Comparison of ENCODE assay signal across 8 cellular contexts in the genomic region with DNA sequence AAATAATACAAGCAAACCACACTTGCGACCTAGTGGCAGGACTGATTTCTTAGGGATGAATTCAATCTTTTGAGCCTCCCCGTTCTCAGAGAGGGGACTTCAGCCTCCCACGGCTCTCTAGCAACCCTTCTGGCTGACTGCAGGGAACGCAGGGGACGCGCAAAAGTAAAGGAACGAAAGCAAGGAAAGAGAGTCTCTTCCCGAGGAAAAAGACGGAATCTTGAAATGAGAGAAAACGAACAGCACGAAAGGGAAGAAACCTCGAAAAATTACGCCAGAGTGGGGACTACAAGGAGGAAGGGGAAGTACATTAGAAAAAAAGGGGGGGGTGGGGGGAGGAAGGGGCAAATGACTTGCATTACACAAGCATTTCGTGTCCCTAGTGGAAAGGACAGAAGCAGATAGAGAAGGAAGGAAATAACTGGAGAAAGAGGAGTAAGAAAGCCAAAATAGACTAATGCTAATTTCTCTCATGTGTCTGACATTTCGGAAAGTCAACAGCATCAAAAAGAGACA. TPM values are rescaled to one million over a fixed set of nuclear protein-coding genes. Genes with fewer than 3 reads are reported as not detected.
A peak's percentile ranks its signal among the peaks of the same experiment; 100 is the strongest.
DNase-seq lines count a peak whose midpoint lies in the region; ATAC-seq and TF ChIP-seq lines count a peak whose summit lies in the region.

No MANE protein-coding gene starts in this region.

- H3K27me3 ChIP-seq in neuronal stem cell (ENCODE audit: control insufficient read depth in 3 of 3, insufficient read depth in 3 of 3, low read depth in 1 of 3, low read length in 3 of 3): no peaks in the 10 kb centered on the region
- H3K27me3 ChIP-seq in uterus: no peaks in the 10 kb centered on the region

- H3K4me1 ChIP-seq in neuronal stem cell (ENCODE audit: control insufficient read depth in 2 of 2, insufficient read depth in 1 of 2, low read depth in 1 of 2, low read length in 2 of 2): peaks cover 2% of the 10 kb centered on the region in 2 donors
- H3K4me1 ChIP-seq in uterus: peaks cover 0 to 13% of the 10 kb centered on the region in 2 donors

- H3K4ac ChIP-seq in neuronal stem cell (ENCODE audit: low read length): no peak overlapping the region

- H3K9me3 ChIP-seq in neuronal stem cell (replicated peaks in 1 of 2; ENCODE audit: control insufficient read depth in 2 of 2, insufficient read depth in 1 of 2, low read depth in 1 of 2, low read length in 2 of 2): no peaks in the 10 kb centered on the region
- H3K9me3 ChIP-seq in uterus: no peaks in the 10 kb centered on the region

- peak overlapping the region; percentile 88 to 91 for H3K27ac Mint-ChIP-seq in activated naive CD4-positive, alpha-beta T cell treated with anti-CD3 and anti-CD28 coated beads, Interleukin-2, amount 50 U/mL, for 72 hours

- H3K4me2 ChIP-seq in neuronal stem cell (ENCODE audit: insufficient read depth, low read length, poor library complexity, severe bottlenecking): peak overlapping the region; percentile 75

- H3K4me3 ChIP-seq in neuronal stem cell (ENCODE audit: low read length in 2 of 2) (peak overlapping the region; percentile 72 to 98), uterus (peak overlapping the region; percentile 69 to 95)

- H3K36me3 ChIP-seq in neuronal stem cell (replicated peaks in 1 of 2; ENCODE audit: control insufficient read depth in 2 of 2, insufficient read depth in 2 of 2, low read length in 2 of 2) (no peaks in the 10 kb centered on the region), uterus (no peaks in the 10 kb centered on the region)

- peak overlapping the region; percentile 93 for H2AFZ ChIP-seq in neuronal stem cell (ENCODE audit: low read length)

- no peak overlapping the region for H4K91ac ChIP-seq in neuronal stem cell (ENCODE audit: low read depth, low read length, poor library complexity)

- peak; percentile 68 for DNase-seq in DMS53 treated with DMSO at 0.1 percent for 48 hours (lab: John Stamatoyannopoulos, UW; ENCODE audit: unreplicated experiment)
- peak; percentile 57 for DNase-seq in SIG-M5 (lab: John Stamatoyannopoulos, UW)
- DNase-seq in activated naive CD4-positive, alpha-beta T cell treated with anti-CD3 and anti-CD28 coated beads, Interleukin-2, amount 50 U/mL, for 72 hours (ENCODE audit: low spot score in 2 of 2): peak in 1 of 2 donors; percentile 57
- peak; percentile 79 for DNase-seq in glomerular visceral epithelial cell (ENCODE audit: extremely low spot score)
- no peak for DNase-seq in neuronal stem cell (ENCODE audit: low spot score)
- DNase-seq in uterus: peak; percentile 55 to 61

- H3K36me3 Mint-ChIP-seq in activated naive CD4-positive, alpha-beta T cell treated with anti-CD3 and anti-CD28 coated beads, Interleukin-2, amount 50 U/mL, for 72 hours: peaks cover 0 to 21% of the 10 kb centered on the region in 2 donors

- no peak overlapping the region for H3K18ac ChIP-seq in neuronal stem cell (ENCODE audit: low read length)

- H3K27ac ChIP-seq in neuronal stem cell (replicated peaks; ENCODE audit: low read length): no peak overlapping the region
- H3K27ac ChIP-seq in uterus: peak overlapping the region; percentile 79 to 86

- H3K79me1 ChIP-seq in neuronal stem cell (ENCODE audit: low read depth, low read length): no peaks in the 10 kb centered on the region

- no peak overlapping the region for H3K23ac ChIP-seq in neuronal stem cell (ENCODE audit: low read depth, low read length, poor library complexity)

- TF ChIP-seq POLR2A in uterus (IDR thresholded peaks at IDR 0.05): no peak

- H4K8ac ChIP-seq in neuronal stem cell (ENCODE audit: low read depth, low read length): no peak overlapping the region

- H2BK120ac ChIP-seq in neuronal stem cell (ENCODE audit: low read depth, low read length): no peak overlapping the region

- TF ChIP-seq CTCF in LNCAP (IDR thresholded peaks at IDR 0.05) (peak; percentile 84), uterus (IDR thresholded peaks at IDR 0.05) (peak; percentile 52 to 86 (median 72))

- H2AK5ac ChIP-seq in neuronal stem cell (ENCODE audit: low read depth, low read length): no peak overlapping the region

- no peak overlapping the region for H3K9ac ChIP-seq in neuronal stem cell (ENCODE audit: low read depth, low read length, poor library complexity)

- no peak overlapping the region for H3K14ac ChIP-seq in neuronal stem cell (ENCODE audit: low read length)

- peak in 1 of 2 donors; percentile 1 for ATAC-seq in activated naive CD4-positive, alpha-beta T cell treated with anti-CD3 and anti-CD28 coated beads, Interleukin-2, amount 50 U/mL, for 72 hours
- ATAC-seq in HG02623 (IDR thresholded peaks at IDR 0.05; ENCODE audit: unreplicated experiment): no peak

- no peak overlapping the region for H2BK5ac ChIP-seq in neuronal stem cell (ENCODE audit: low read length)

- H3K9me3 Mint-ChIP-seq in activated naive CD4-positive, alpha-beta T cell treated with anti-CD3 and anti-CD28 coated beads, Interleukin-2, amount 50 U/mL, for 72 hours: no peaks in the 10 kb centered on the region

- intact Hi-C loops in uterus (cut with DNase I; ENCODE audit: low total_unique reads): no loop called here

- H2BK15ac ChIP-seq in neuronal stem cell (ENCODE audit: low read length): no peak overlapping the region

- H2BK12ac ChIP-seq in neuronal stem cell (ENCODE audit: low read length): no peak overlapping the region

- no CpG with 5 or more reads among the region's 15 CpGs for WGBS in neuronal stem cell (ENCODE audit: extremely low coverage in 2 of 2, insufficient read length in 2 of 2, insufficient replicate concordance in 1 of 2), 2 donors

RNA-seq across cellular contexts. Expression of gene GRB2, which starts 1.2 kb away (rescaled TPM):
- total RNA-seq in activated naive CD4-positive, alpha-beta T cell treated with anti-CD3 and anti-CD28 coated beads, Interleukin-2, amount 50 U/mL, for 72 hours: 100 to 1,000 TPM; 163 to 180 TPM
- 72.0 TPM for polyA plus RNA-seq in neuronal stem cell (2013, experiment 1 of 2)
- 76.5 TPM for polyA plus RNA-seq in neuronal stem cell (2013, experiment 2 of 2)
- 100 to 1,000 TPM in 1 of 4 donors, 10 to 100 TPM in 3; 51.5 to 127 (median 78.1) TPM for total RNA-seq in uterus

RNA-seq across cellular contexts. Expression of gene TMEM94, which starts 52.2 kb away (rescaled TPM):
- total RNA-seq in activated naive CD4-positive, alpha-beta T cell treated with anti-CD3 and anti-CD28 coated beads, Interleukin-2, amount 50 U/mL, for 72 hours: 10 to 100 TPM; 64.5 to 65.2 TPM
- polyA plus RNA-seq in neuronal stem cell (2013, experiment 1 of 2): 63.4 TPM
- 59.4 TPM for polyA plus RNA-seq in neuronal stem cell (2013, experiment 2 of 2)
- total RNA-seq in uterus: 10 to 100 TPM in 2 of 4 donors, 1 to 10 TPM in 2; 3.8 to 91.2 (median 26.0) TPM
